16 cellular contexts compared by ENCODE assay signal in the genomic region with DNA sequence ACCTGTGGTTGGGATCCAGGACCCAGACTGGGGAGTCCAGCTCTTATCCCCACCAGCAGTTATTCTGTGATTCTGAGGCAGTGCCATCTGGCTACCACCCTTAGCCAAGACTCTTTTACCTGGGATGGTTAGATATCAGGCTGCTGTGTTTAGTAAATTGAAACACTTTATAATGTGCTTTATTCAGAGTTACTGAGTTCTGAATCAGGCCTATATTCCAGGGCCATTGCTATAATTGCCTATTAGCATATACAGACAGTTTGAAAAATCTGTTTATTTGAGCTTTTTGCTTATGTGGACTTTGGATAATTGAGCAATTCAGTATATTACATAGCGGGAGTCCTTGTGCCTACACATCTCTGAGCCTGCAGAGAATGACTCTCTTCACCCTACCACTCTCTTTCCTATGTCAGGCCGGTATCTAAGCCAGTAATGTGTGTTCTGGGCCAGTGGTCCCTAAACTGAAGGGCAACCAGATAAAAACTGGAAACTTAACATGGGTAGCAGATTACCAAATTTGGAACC. TPM values are rescaled to one million over a fixed set of nuclear protein-coding genes. Genes with fewer than 3 reads are reported as not detected.
DNase-seq lines count a peak whose midpoint lies in the region; ATAC-seq, FAIRE-seq and TF ChIP-seq lines count a peak whose summit lies in the region.
"Had no signal": no experiment of that assay in that cellular context is flagged by ENCODE, and none has a peak within 500 bp of the region (broad histone marks: within the 10 kb centered on the region; RNA-seq: fewer than 3 reads in every experiment).

No MANE protein-coding gene starts in this region.

- H3K27me3 ChIP-seq in astrocyte (ENCODE audit: insufficient read depth, low read length) (no peaks in the 10 kb centered on the region), liver (ENCODE audit: control insufficient read depth in 4 of 4, insufficient read depth in 4 of 4, low read length in 3 of 4) (no peaks in the 10 kb centered on the region), lower lobe of right lung (ENCODE audit: low read depth) (no peaks in the 10 kb centered on the region)
- H3K27me3 ChIP-seq: body of pancreas, pancreas had no signal

- TF ChIP-seq RAD21 in liver (IDR thresholded peaks at IDR 0.05) = peak; percentile 13 to 15

- no peak overlapping the region for H3K27ac Mint-ChIP-seq in astrocyte (ENCODE audit: unreplicated experiment)
- H3K27ac Mint-ChIP-seq in stimulated activated naive B cell treated with anti-CD40 and anti-IgM and Interleukin-4, amounts not matched to agents 10 μg/mL and 1 μg/mL and 100 μg/mL, for 72 hours = peak overlapping the region; percentile 65

- peak overlapping the region; percentile 18 for H3K4me2 ChIP-seq in astrocyte (ENCODE audit: low read length)

- H3K36me3 ChIP-seq in astrocyte (ENCODE audit: insufficient read depth, low read length) (no peaks in the 10 kb centered on the region), liver (ENCODE audit: control insufficient read depth in 4 of 4, insufficient read depth in 3 of 4, low read depth in 1 of 4, low read length in 3 of 4) (no peaks in the 10 kb centered on the region), lower lobe of right lung (no peaks in the 10 kb centered on the region)
- H3K36me3 ChIP-seq: pancreas had no signal

- H3K79me2 ChIP-seq in astrocyte (ENCODE audit: insufficient read depth, low read length) = peaks cover 65% of the 10 kb centered on the region

- ATAC-seq in stimulated activated naive B cell treated with anti-CD40 and anti-IgM and Interleukin-4, amounts not matched to agents 10 μg/mL and 1 μg/mL and 100 μg/mL, for 72 hours (replicated peaks) = no peak
- ATAC-seq in GM18907 (IDR thresholded peaks at IDR 0.05; ENCODE audit: unreplicated experiment) = no peak
- ATAC-seq in lower lobe of right lung = no peak
- ATAC-seq: body of pancreas had no signal

- no peak overlapping the region for H3K4me3 Mint-ChIP-seq in astrocyte (ENCODE audit: unreplicated experiment)
- H3K4me3 Mint-ChIP-seq in stimulated activated naive B cell treated with anti-CD40 and anti-IgM and Interleukin-4, amounts not matched to agents 10 μg/mL and 1 μg/mL and 100 μg/mL, for 72 hours = no peak overlapping the region

- intact Hi-C loops in lower lobe of right lung (cut with DNase I) = no loop called here

- peaks cover 1% of the 10 kb centered on the region for H3K36me3 Mint-ChIP-seq in astrocyte (ENCODE audit: low read depth, unreplicated experiment)
- H3K36me3 Mint-ChIP-seq in stimulated activated naive B cell treated with anti-CD40 and anti-IgM and Interleukin-4, amounts not matched to agents 10 μg/mL and 1 μg/mL and 100 μg/mL, for 72 hours = peaks cover 11 to 15% of the 10 kb centered on the region in 2 donors

- H3K4me1 ChIP-seq in astrocyte (ENCODE audit: insufficient read depth, low read length) (peaks cover 27% of the 10 kb centered on the region), liver (ENCODE audit: control insufficient read depth in 4 of 4, insufficient read depth in 4 of 4, low read length in 3 of 4) (peaks cover 10 to 33% (median 22%) of the 10 kb centered on the region in 4 donors), lower lobe of right lung (peaks cover 23% of the 10 kb centered on the region)

- H2AFZ ChIP-seq in astrocyte (ENCODE audit: low read depth, low read length) = no peak overlapping the region

- peaks cover 4% of the 10 kb centered on the region for H4K20me1 ChIP-seq in astrocyte (ENCODE audit: insufficient read depth, low read length)

- peak; percentile 25 for DNase-seq in NCI-H82 (lab: John Stamatoyannopoulos, UW)
- DNase-seq in NCI-H82 treated with DMSO at 0.1 percent for 48 hours (lab: John Stamatoyannopoulos, UW; ENCODE audit: unreplicated experiment) = no peak
- DNase-seq in astrocyte (ENCODE audit: low read depth) = no peak
- no peak for DNase-seq in stimulated activated naive B cell treated with anti-CD40 and anti-IgM and Interleukin-4, amounts not matched to agents 10 μg/mL and 1 μg/mL and 100 μg/mL, for 72 hours
- no peak for DNase-seq in lower lobe of right lung
- no peak for DNase-seq in middle frontal gyrus (ENCODE audit: extremely low spot score, low spot score)
- DNase-seq: ACHN; activated naive CD4-positive, alpha-beta T cell; body of pancreas; effector CD4-positive, alpha-beta T cell; NCI-H187; pancreas had no signal

- H3K9me3 ChIP-seq in astrocyte (ENCODE audit: insufficient read depth, low read depth, low read length) (no peaks in the 10 kb centered on the region), liver (ENCODE audit: control insufficient read depth in 4 of 4, low read length in 3 of 4) (no peaks in the 10 kb centered on the region), lower lobe of right lung (no peaks in the 10 kb centered on the region)
- H3K9me3 ChIP-seq: body of pancreas, pancreas had no signal

- no peak for FAIRE-seq in astrocyte (lab: Jason Lieb, UNC)
- FAIRE-seq: GM18507, GM19239, pancreas had no signal

- H3K4me1 Mint-ChIP-seq in astrocyte (ENCODE audit: low read depth, unreplicated experiment) = peaks cover 28% of the 10 kb centered on the region
- peaks cover 45 to 83% of the 10 kb centered on the region in 2 donors for H3K4me1 Mint-ChIP-seq in stimulated activated naive B cell treated with anti-CD40 and anti-IgM and Interleukin-4, amounts not matched to agents 10 μg/mL and 1 μg/mL and 100 μg/mL, for 72 hours

- H3K9ac ChIP-seq in astrocyte (ENCODE audit: low read length) = peak overlapping the region; percentile 10
- H3K9ac ChIP-seq in liver (ENCODE audit: low read depth in 1 of 2, low read length in 2 of 2) = no peak overlapping the region

- H3K4me3 ChIP-seq in astrocyte (ENCODE audit: insufficient read depth, low read depth, low read length) = no peak overlapping the region
- no peak overlapping the region for H3K4me3 ChIP-seq in liver (ENCODE audit: low read depth in 1 of 3, low read length in 3 of 3)
- no peak overlapping the region for H3K4me3 ChIP-seq in lower lobe of right lung
- H3K4me3 ChIP-seq: body of pancreas, pancreas had no signal

- WGBS in liver = 41% methylated on average over 2 of the region's 2 CpGs

- peak overlapping the region; percentile 89 for H3K27ac ChIP-seq in astrocyte (ENCODE audit: low read depth, low read length)
- H3K27ac ChIP-seq in liver (ENCODE audit: low read depth in 1 of 2, low read length in 2 of 2) = peak overlapping the region; percentile 60 to 71
- H3K27ac ChIP-seq in lower lobe of right lung = no peak overlapping the region
- H3K27ac ChIP-seq: body of pancreas, pancreas had no signal

- H3K27me3 Mint-ChIP-seq in astrocyte (ENCODE audit: low read depth, unreplicated experiment) = no peaks in the 10 kb centered on the region
- no peaks in the 10 kb centered on the region for H3K27me3 Mint-ChIP-seq in stimulated activated naive B cell treated with anti-CD40 and anti-IgM and Interleukin-4, amounts not matched to agents 10 μg/mL and 1 μg/mL and 100 μg/mL, for 72 hours

- TF ChIP-seq CTCF in astrocyte (IDR thresholded peaks at IDR 0.05; ENCODE audit: insufficient read depth, low read depth, low read length) (no peak), liver (IDR thresholded peaks at IDR 0.05; ENCODE audit: low read depth, low read length, missing input control) (no peak), lower lobe of right lung (IDR thresholded peaks at IDR 0.05) (no peak)

- no peaks in the 10 kb centered on the region for H3K9me3 Mint-ChIP-seq in astrocyte (ENCODE audit: unreplicated experiment)
- H3K9me3 Mint-ChIP-seq in stimulated activated naive B cell treated with anti-CD40 and anti-IgM and Interleukin-4, amounts not matched to agents 10 μg/mL and 1 μg/mL and 100 μg/mL, for 72 hours = no peaks in the 10 kb centered on the region

TF ChIP-seq in liver, 16 proteins besides CTCF, POLR2A, EP300 and RAD21:
- TF ChIP-seq TAF1 (conservative IDR thresholded peaks at IDR 0.05) (no peak), JUND (IDR thresholded peaks at IDR 0.05) (peak in 1 of 2 donors; percentile 20), RXRA (IDR thresholded peaks at IDR 0.05) (peak in 1 of 2 donors; percentile 47), SP1 (IDR thresholded peaks at IDR 0.05) (peak; percentile 30), HNF4A (conservative IDR thresholded peaks at IDR 0.05) (peak; percentile 79 to 83)
- TF ChIP-seq, protein P1, sequence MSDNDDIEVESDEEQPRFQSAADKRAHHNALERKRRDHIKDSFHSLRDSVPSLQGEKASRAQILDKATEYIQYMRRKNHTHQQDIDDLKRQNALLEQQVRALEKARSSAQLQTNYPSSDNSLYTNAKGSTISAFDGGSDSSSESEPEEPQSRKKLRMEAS (IDR thresholded peaks at IDR 0.05) = peak; percentile 24
- TF ChIP-seq, protein P2, sequence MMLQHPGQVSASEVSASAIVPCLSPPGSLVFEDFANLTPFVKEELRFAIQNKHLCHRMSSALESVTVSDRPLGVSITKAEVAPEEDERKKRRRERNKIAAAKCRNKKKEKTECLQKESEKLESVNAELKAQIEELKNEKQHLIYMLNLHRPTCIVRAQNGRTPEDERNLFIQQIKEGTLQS (IDR thresholded peaks at IDR 0.05) = no peak

RNA-seq across cellular contexts. Expression of a gene that starts 45.4 kb away (rescaled TPM):
- total RNA-seq in astrocyte (52.3 and 56.2 TPM in 2 replicates), liver (10 to 100 TPM; 12.1 to 21.7 TPM), lower lobe of right lung (50.6 TPM)
- polyA plus RNA-seq in liver = 1 to 10 TPM; 3.4 to 5.0 TPM
